ENCODE assay signal across 3 cellular contexts in genomic region chr6:133863228-133863627, GRCh38.
"Had no signal": no experiment of that assay in that cellular context is flagged by ENCODE, and none has a peak within 500 bp of the region (broad histone marks: within the 10 kb centered on the region; RNA-seq: fewer than 3 reads in every experiment).

No MANE protein-coding gene starts in this region.

- H3K4me3 ChIP-seq: GM12878 had no signal

- DNase-seq: GDM1, GF-D8 had no signal
